Comparison of ENCODE assay signal across 8 cellular contexts in the genomic region with DNA sequence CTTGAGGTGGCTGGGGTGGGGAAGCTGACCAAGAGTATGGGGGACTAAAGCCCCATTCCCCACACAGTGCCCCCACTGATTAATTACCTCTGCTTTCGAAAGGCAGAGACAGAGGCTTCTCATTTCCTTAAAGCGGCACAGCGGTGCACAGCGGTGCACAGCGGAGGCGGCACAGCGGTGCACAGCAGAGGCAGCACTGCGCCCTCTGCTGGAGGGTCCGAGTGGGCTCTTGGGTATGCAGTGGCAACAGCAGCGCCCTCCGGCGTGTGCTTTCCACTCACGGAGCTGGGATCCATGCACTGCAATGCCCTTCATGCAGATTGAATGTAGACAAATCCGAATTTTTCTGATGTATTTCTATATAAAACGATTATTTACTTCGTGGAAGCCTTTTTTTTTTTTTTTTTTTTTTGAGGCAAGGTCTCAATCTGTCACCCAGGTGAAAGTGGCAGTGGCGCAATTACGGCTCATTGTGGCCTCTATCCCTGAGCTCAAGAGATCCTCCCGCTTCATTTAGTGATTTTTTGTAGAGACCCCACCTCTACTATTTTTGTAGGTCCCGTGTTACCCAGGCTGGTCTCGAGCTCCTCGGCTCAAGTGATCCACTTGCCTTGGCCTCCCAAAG. TPM values are rescaled to one million over a fixed set of nuclear protein-coding genes. Genes with fewer than 3 reads are reported as not detected.
DNase-seq lines count a peak whose midpoint lies in the region; ATAC-seq, FAIRE-seq and TF ChIP-seq lines count a peak whose summit lies in the region.

No MANE protein-coding gene starts in this region.

- peak overlapping the region in 1 of 7 donors; percentile 48 for H3K27ac Mint-ChIP-seq in CD4-positive, alpha-beta memory T cell

- in situ Hi-C loops in HepG2 (cut with HindIII; ENCODE audit: extremely low pct_ligation_motif_present, low pct_unique_long_range_greater_than_20kb) = no loop called here

- peaks cover 4 to 13% (median 8%) of the 10 kb centered on the region in 4 donors for H3K4me1 Mint-ChIP-seq in CD4-positive, alpha-beta memory T cell

- no peak overlapping the region for H3K9ac ChIP-seq in HepG2 (ENCODE audit: insufficient read depth, low read depth, low read length)

- no TSS peak for BruUV-seq in HepG2 (replicated peaks; lab: Mats Ljungman, UMichigan)

- H3K4me3 Mint-ChIP-seq in CD4-positive, alpha-beta memory T cell = peak overlapping the region in 2 of 8 donors; percentile 4 to 31

- H3K27ac ChIP-seq in CD4-positive, alpha-beta memory T cell (ENCODE audit: low read depth, low read length) = no peak overlapping the region
- H3K27ac ChIP-seq in body of pancreas = no peak overlapping the region
- no peak overlapping the region for H3K27ac ChIP-seq in HepG2 (ENCODE audit: extremely low read length, insufficient read depth, low read length)

- H3K36me3 ChIP-seq in CD4-positive, alpha-beta memory T cell (ENCODE audit: insufficient read depth, low read length) = no peaks in the 10 kb centered on the region
- no peaks in the 10 kb centered on the region for H3K36me3 ChIP-seq in body of pancreas (replicated peaks in 1 of 2; ENCODE audit: insufficient read depth in 1 of 2, low read depth in 2 of 2)
- H3K36me3 ChIP-seq in HepG2 (replicated peaks in 1 of 2; ENCODE audit: control insufficient read depth in 1 of 2, insufficient read depth in 2 of 2, low read length in 2 of 2) = no peaks in the 10 kb centered on the region

- DNase-seq in CD4-positive, alpha-beta memory T cell = peak; percentile 61 to 73 (median 62)
- peak; percentile 77 for DNase-seq in UCSD-AML1 (lab: John Stamatoyannopoulos, UW; ENCODE audit: unreplicated experiment)
- DNase-seq in body of pancreas = peak; percentile 50 to 76 (median 58)
- no peak for DNase-seq in HepG2 (ENCODE audit: low spot score)
- DNase-seq in stimulated activated CD8-positive, alpha-beta memory T cell treated with anti-CD3 and anti-CD28 coated beads, Interleukin-4, amount 100 ng/mL, for 24 hours (ENCODE audit: low read depth) = peak; percentile 42
- DNase-seq in DMS153 treated with DMSO at 0.1 percent for 48 hours (lab: John Stamatoyannopoulos, UW; ENCODE audit: unreplicated experiment) = no peak

- TF ChIP-seq EP300 in HepG2 (IDR thresholded peaks at IDR 0.05; ENCODE audit: low read depth in 2 of 2, low read length in 2 of 2) (no peak), HepG2 (CRISPR knock-in tag; IDR thresholded peaks at IDR 0.05; ENCODE audit: borderline replicate concordance) (no peak)

- no peak overlapping the region for H3K4me2 ChIP-seq in HepG2 (ENCODE audit: low read depth, low read length)

- H2AFZ ChIP-seq in HepG2 (ENCODE audit: low read length) = no peak overlapping the region

- no peaks in the 10 kb centered on the region for H3K9me3 Mint-ChIP-seq in CD4-positive, alpha-beta memory T cell

- H3K4me1 ChIP-seq in CD4-positive, alpha-beta memory T cell (ENCODE audit: insufficient read depth, low read length) = peaks cover 9% of the 10 kb centered on the region
- no peaks in the 10 kb centered on the region for H3K4me1 ChIP-seq in body of pancreas
- no peaks in the 10 kb centered on the region for H3K4me1 ChIP-seq in HepG2 (ENCODE audit: insufficient read depth, low read length)

- H3K9me3 ChIP-seq in CD4-positive, alpha-beta memory T cell (ENCODE audit: control insufficient read depth in 1 of 2, low read length in 2 of 2) = no peaks in the 10 kb centered on the region
- H3K9me3 ChIP-seq in body of pancreas = no peaks in the 10 kb centered on the region
- no peaks in the 10 kb centered on the region for H3K9me3 ChIP-seq in HepG2 (ENCODE audit: low read length)

- H3K27me3 Mint-ChIP-seq in CD4-positive, alpha-beta memory T cell = peaks cover 10 to 14% of the 10 kb centered on the region in 2 donors

- no peak for FAIRE-seq in HepG2 (lab: Jason Lieb, UNC)

- CTCF ChIA-PET in CD4-positive, alpha-beta memory T cell (lab: Charles Lee; ENCODE audit: partially characterized antibody) = interaction anchor here (0.6 to 4.0 kb wide), 17 partner anchors 10 to 1622 kb away, joined by 3 to 36 read pairs (median 5); partner anchors contain the start of gene PRPS2
- CTCF ChIA-PET in HepG2 (lab: Yijun Ruan, JAX; ENCODE audit: low intra/inter-chr PET ratio, low total read pairs) = no interaction called here

- no peaks in the 10 kb centered on the region for H3K79me2 ChIP-seq in HepG2 (ENCODE audit: insufficient read depth, low read length)

- TF ChIP-seq RAD21 in HepG2 (CRISPR knock-in tag; IDR thresholded peaks at IDR 0.05) = no peak

- POLR2A ChIA-PET in CD4-positive, alpha-beta memory T cell (lab: Charles Lee; ENCODE audit: partially characterized antibody) = interaction anchor here (0.8 kb wide), 1 partner anchor 20 kb away, joined by 3 read pairs; the partner anchor contains the start of gene PRPS2
- POLR2A ChIA-PET in HepG2 (lab: Yijun Ruan, JAX) = no interaction called here

- ATAC-seq in GM19397 (IDR thresholded peaks at IDR 0.05; ENCODE audit: unreplicated experiment) = peak; percentile 99
- ATAC-seq in HG03442 (IDR thresholded peaks at IDR 0.05; ENCODE audit: unreplicated experiment) = peak; percentile 98
- ATAC-seq in body of pancreas = peak; percentile 86
- peak; percentile 82 for ATAC-seq in HepG2

- no peaks in the 10 kb centered on the region for H3K36me3 Mint-ChIP-seq in CD4-positive, alpha-beta memory T cell

- no peaks in the 10 kb centered on the region for H4K20me1 ChIP-seq in HepG2 (ENCODE audit: insufficient read depth, low read length)

- no peak overlapping the region for H3K4me3 ChIP-seq in CD4-positive, alpha-beta memory T cell (ENCODE audit: low read length in 2 of 2)
- H3K4me3 ChIP-seq in body of pancreas (no peak overlapping the region), HepG2 (replicated peaks in 1 of 3; ENCODE audit: insufficient read depth in 1 of 3, low read depth in 2 of 3, low read length in 3 of 3) (no peak overlapping the region)

- 40 to 57% methylated on average over 10 to 14 of the region's 22 CpGs for WGBS in body of pancreas, 2 donors
- WGBS in HepG2 (ENCODE audit: low lambda C conversion rate) = 69% methylated on average over 15 of the region's 22 CpGs

- H3K27me3 ChIP-seq in CD4-positive, alpha-beta memory T cell (ENCODE audit: insufficient read depth, low read length) = no peaks in the 10 kb centered on the region
- H3K27me3 ChIP-seq in body of pancreas = no peaks in the 10 kb centered on the region
- no peaks in the 10 kb centered on the region for H3K27me3 ChIP-seq in HepG2 (ENCODE audit: control insufficient read depth in 1 of 2, insufficient read depth in 2 of 2, low read length in 2 of 2)

- TF ChIP-seq POLR2A in body of pancreas (IDR thresholded peaks at IDR 0.05) (no peak), HepG2 (IDR thresholded peaks at IDR 0.05; ENCODE audit: insufficient read depth in 1 of 2, low read depth in 2 of 2, low read length in 2 of 2) (no peak)

- intact Hi-C loops in CD4-positive, alpha-beta memory T cell (cut with micrococcal nuclease) = no loop called here
- intact Hi-C loops in body of pancreas (cut with DNase I) = no loop called here
- intact Hi-C loops in HepG2 (cut with micrococcal nuclease; ENCODE audit: unreplicated experiment) = no loop called here

- TF ChIP-seq CTCF in body of pancreas (IDR thresholded peaks at IDR 0.05) (peak; percentile 16 to 64 (median 49)), HepG2 (CRISPR knock-in tag; IDR thresholded peaks at IDR 0.05) (peak; percentile 43)

TF ChIP-seq in HepG2, 621 proteins besides CTCF, POLR2A, EP300 and RAD21 (continues in another document):
- TF ChIP-seq ZNF768 (CRISPR knock-in tag; IDR thresholded peaks at IDR 0.05) = peak; percentile 95
- no peak for TF ChIP-seq HNRNPL (IDR thresholded peaks at IDR 0.05; ENCODE audit: low read depth, low read length)
- TF ChIP-seq XRCC5 (optimal IDR thresholded peaks at IDR 0.05; ENCODE audit: low read length) = peak; percentile 49

RNA-seq across cellular contexts. Expression of gene PRPS2, which starts 19.7 kb away (rescaled TPM):
- 10 to 100 TPM; 26.5 to 31.5 TPM for total RNA-seq in CD4-positive, alpha-beta memory T cell
- polyA plus RNA-seq in CD4-positive, alpha-beta memory T cell = 10 to 100 TPM; 26.6 to 49.4 TPM
- total RNA-seq in body of pancreas (10 to 100 TPM in 1 of 2 donors, 1 to 10 TPM in 1; 6.3 to 41.8 TPM), HepG2 (2016; rRNA removed; fragmentation: Illumina TruSeq; extraction: Trizol) (24.4 and 29.2 TPM in 2 replicates)
- 11.1 and 12.0 TPM in 2 replicates for total RNA-seq in HepG2 (2016; cell fraction: cytosol; rRNA removed; fragmentation: Illumina TruSeq; extraction: Trizol; ENCODE audit: low read depth)
- 26.5 and 27.5 TPM in 2 replicates for total RNA-seq in HepG2 (2016; cell fraction: insoluble cytoplasmic fraction; rRNA removed; fragmentation: Illumina TruSeq; extraction: Trizol)
- total RNA-seq in HepG2 (2016; cell fraction: membrane; rRNA removed; fragmentation: Illumina TruSeq; extraction: Trizol) = 21.5 and 24.9 TPM in 2 replicates
- total RNA-seq in HepG2 (2016; cell fraction: nucleus; rRNA removed; fragmentation: Illumina TruSeq; extraction: Trizol) = 13.1 and 13.4 TPM in 2 replicates
- 8.9 and 10.6 TPM in 2 replicates for polyA plus RNA-seq in HepG2 (2011; rRNA removed)
- 10.4 and 10.6 TPM in 2 replicates for polyA plus RNA-seq in HepG2 (2011; cell fraction: cytosol; rRNA removed)
- 5.8 and 7.2 TPM in 2 replicates for polyA plus RNA-seq in HepG2 (2011; cell fraction: nucleus; rRNA removed)
- polyA plus RNA-seq in HepG2 (2012) = 10.4 and 10.5 TPM in 2 replicates
- 6.1 and 6.9 TPM in 2 replicates for polyA plus RNA-seq in HepG2 (2016; cell fraction: cytosol; fragmentation: Illumina TruSeq; extraction: Trizol; ENCODE audit: low read depth)
- polyA plus RNA-seq in HepG2 (2016; cell fraction: insoluble cytoplasmic fraction; fragmentation: Illumina TruSeq; extraction: Trizol; ENCODE audit: low read depth) = 29.8 and 30.5 TPM in 2 replicates
- polyA plus RNA-seq in HepG2 (2016; cell fraction: membrane; fragmentation: Illumina TruSeq; extraction: Trizol; ENCODE audit: low read depth) = 11.1 and 11.7 TPM in 2 replicates
- 18.4 and 19.2 TPM in 2 replicates for polyA plus RNA-seq in HepG2 (2016; cell fraction: nucleus; fragmentation: Illumina TruSeq; extraction: Trizol; ENCODE audit: insufficient read depth, low read depth)
- 30.2 and 139 TPM in 2 replicates for polyA minus RNA-seq in HepG2 (2011; rRNA and poly(A)+ RNA removed; ENCODE audit: low replicate concordance)
- polyA minus RNA-seq in HepG2 (2011; cell fraction: cytosol; rRNA and poly(A)+ RNA removed) = 15.6 and 20.8 TPM in 2 replicates
- 6.4 and 8.2 TPM in 2 replicates for polyA minus RNA-seq in HepG2 (2011; cell fraction: nucleus; rRNA and poly(A)+ RNA removed)

Comparison
In these comparisons a context has a peak if more than half of its experiments do, and no peak if none do; other contexts are left out.
1. DNase-seq: peak in CD4-positive, alpha-beta memory T cell (5 of 5), UCSD-AML1 (single experiment), body of pancreas (4 of 4) and stimulated activated CD8-positive, alpha-beta memory T cell treated with anti-CD3 and anti-CD28 coated beads, Interleukin-4, amount 100 ng/mL, for 24 hours (single experiment); none in HepG2 (single experiment) and DMS153 treated with DMSO at 0.1 percent for 48 hours (single experiment).
2. Peak in every context shown above with its lines, with median percentiles within 50 percentile points of each other: ATAC-seq.